In the genomic region with DNA sequence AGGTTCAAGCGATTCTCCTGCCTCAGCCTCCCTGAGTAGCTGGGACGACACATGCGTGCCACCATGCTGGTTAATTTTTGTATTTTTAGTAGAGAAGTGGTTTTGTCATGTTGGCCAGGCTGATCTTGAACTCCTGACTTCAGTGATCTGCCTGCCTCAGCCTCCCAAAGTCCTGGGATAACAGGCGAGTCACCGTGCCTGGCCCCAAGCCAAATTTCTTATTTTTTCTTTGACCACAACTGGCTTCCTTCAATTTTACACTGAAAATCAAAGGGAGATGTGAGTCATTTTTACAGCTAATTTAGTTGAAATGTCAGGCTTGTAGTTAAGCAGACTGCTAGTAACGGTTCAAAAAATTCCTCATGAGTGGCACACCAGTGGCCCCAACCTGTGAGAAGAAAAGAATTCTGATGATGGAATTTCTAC, we compare ENCODE assay signal across 8 cellular contexts. TPM values are rescaled to one million over a fixed set of nuclear protein-coding genes. Genes with fewer than 3 reads are reported as not detected.
A peak's percentile ranks its signal among the peaks of the same experiment; 100 is the strongest.
DNase-seq lines count a peak whose midpoint lies in the region; ATAC-seq and TF ChIP-seq lines count a peak whose summit lies in the region.

No MANE protein-coding gene starts in this region.

- H3K27me3 ChIP-seq in BJ (ENCODE audit: control insufficient read depth, insufficient read depth, low read length) (no peaks in the 10 kb centered on the region), MG63 (no peaks in the 10 kb centered on the region)

- TF ChIP-seq CTCF in BJ (IDR thresholded peaks at IDR 0.05; ENCODE audit: insufficient read depth, low read depth, low read length), result no peak
- no peak for TF ChIP-seq CTCF in nephron progenitor cell (IDR thresholded peaks at IDR 0.05)
- TF ChIP-seq CTCF in GM10248 (IDR thresholded peaks at IDR 0.05; ENCODE audit: control extremely low read depth, extremely low read depth, low read depth, missing control alignments), result no peak

- no peaks in the 10 kb centered on the region for H3K27me3 Mint-ChIP-seq in activated naive CD8-positive, alpha-beta T cell
- no peaks in the 10 kb centered on the region for H3K27me3 Mint-ChIP-seq in nephron progenitor cell (ENCODE audit: low read depth, poor library complexity)

- DNase-seq in BJ (ENCODE audit: low read depth) (peak; percentile 72), MG63 (peak; percentile 84), nephron progenitor cell (no peak), GM10248 (ENCODE audit: extremely low spot score) (no peak)

- H3K4me3 Mint-ChIP-seq in activated naive CD8-positive, alpha-beta T cell, result peak overlapping the region; percentile 75
- H3K4me3 Mint-ChIP-seq in nephron progenitor cell, result no peak overlapping the region

- peaks cover 4% of the 10 kb centered on the region for H3K36me3 Mint-ChIP-seq in activated naive CD8-positive, alpha-beta T cell
- peaks cover 52% of the 10 kb centered on the region for H3K36me3 Mint-ChIP-seq in nephron progenitor cell (ENCODE audit: low read depth)

- no peak for ATAC-seq in HG02588 (IDR thresholded peaks at IDR 0.05; ENCODE audit: unreplicated experiment)
- ATAC-seq in HG03457 (IDR thresholded peaks at IDR 0.05; ENCODE audit: unreplicated experiment), result no peak
- ATAC-seq in GM18519 (IDR thresholded peaks at IDR 0.05; ENCODE audit: low FRiP score, unreplicated experiment), result no peak

- no peaks in the 10 kb centered on the region for H3K9me3 Mint-ChIP-seq in activated naive CD8-positive, alpha-beta T cell (ENCODE audit: low read depth)
- peaks cover 5% of the 10 kb centered on the region for H3K9me3 Mint-ChIP-seq in nephron progenitor cell

- H3K36me3 ChIP-seq in BJ (ENCODE audit: control insufficient read depth, insufficient read depth, low read length) (peaks cover 8% of the 10 kb centered on the region), MG63 (peaks cover 50% of the 10 kb centered on the region)

- peaks cover 72% of the 10 kb centered on the region for H3K4me1 Mint-ChIP-seq in activated naive CD8-positive, alpha-beta T cell (ENCODE audit: low read depth)
- H3K4me1 Mint-ChIP-seq in nephron progenitor cell, result peaks cover 11% of the 10 kb centered on the region

- H3K4me3 ChIP-seq in BJ (ENCODE audit: low read depth, low read length) (no peak overlapping the region), MG63 (no peak overlapping the region)

- CTCF ChIA-PET in BJ (lab: Yijun Ruan, JAX), result interaction anchor here (1.0 to 1.6 kb wide), 2 partner anchors 18 to 109 kb away, joined by 3 to 4 read pairs; no protein-coding TSS in a partner anchor
- CTCF ChIA-PET in GM10248 (lab: Yijun Ruan, JAX), result interaction anchor here (1.0 kb wide), 2 partner anchors 9 to 215 kb away, joined by 3 read pairs; no protein-coding TSS in a partner anchor

- POLR2A ChIA-PET in BJ (lab: Charles Lee) (no interaction called here), GM10248 (lab: Yijun Ruan, JAX) (no interaction called here)

- H3K27ac Mint-ChIP-seq in activated naive CD8-positive, alpha-beta T cell, result peak overlapping the region; percentile 93
- peak overlapping the region; percentile 81 for H3K27ac Mint-ChIP-seq in nephron progenitor cell

- no peaks in the 10 kb centered on the region for H3K9me3 ChIP-seq in MG63

RNA-seq across cellular contexts. Expression of gene RNF216, which starts 7.8 kb away (rescaled TPM):
- 27.2 and 33.0 TPM in 2 replicates for polyA plus RNA-seq in BJ (2011; rRNA removed)
- polyA minus RNA-seq in BJ (2011; rRNA and poly(A)+ RNA removed), result 32.0 and 41.2 TPM in 2 replicates
- total RNA-seq in MG63 (2014; rRNA removed; shearing (Covaris generic); ENCODE audit: low replicate concordance), result 18.0 and 21.1 TPM in 2 replicates

Comparison
In these comparisons a context has a peak if more than half of its experiments do, and no peak if none do; other contexts are left out.
1. DNase-seq: peak in BJ (single experiment) and MG63 (single experiment); none in nephron progenitor cell (single experiment) and GM10248 (single experiment).